Comparison of ENCODE assay signal across 8 cellular contexts in the genomic region with DNA sequence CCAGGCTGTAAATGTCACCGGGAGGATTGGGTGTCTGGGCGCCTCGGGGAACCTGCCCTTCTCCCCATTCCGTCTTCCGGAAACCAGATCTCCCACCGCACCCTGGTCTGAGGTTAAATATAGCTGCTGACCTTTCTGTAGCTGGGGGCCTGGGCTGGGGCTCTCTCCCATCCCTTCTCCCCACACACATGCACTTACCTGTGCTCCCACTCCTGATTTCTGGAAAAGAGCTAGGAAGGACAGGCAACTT. TPM values are rescaled to one million over a fixed set of nuclear protein-coding genes. Genes with fewer than 3 reads are reported as not detected.
DNase-seq lines count a peak whose midpoint lies in the region; ATAC-seq and TF ChIP-seq lines count a peak whose summit lies in the region.

No MANE protein-coding gene starts in this region.

- H3K9me3 Mint-ChIP-seq in CD14-positive monocyte (no peaks in the 10 kb centered on the region), endodermal cell (no peaks in the 10 kb centered on the region)

- peak overlapping the region; percentile 94 to 98 for H3K4me3 Mint-ChIP-seq in CD14-positive monocyte
- H3K4me3 Mint-ChIP-seq in endodermal cell = peak overlapping the region; percentile 96

- H3K4me1 ChIP-seq in OCI-LY7 (ENCODE audit: insufficient read depth, low read length, poor library complexity, severe bottlenecking) = peaks cover 62% of the 10 kb centered on the region
- H3K4me1 ChIP-seq in endodermal cell (ENCODE audit: control insufficient read depth, insufficient read depth, low read length) = peaks cover 8% of the 10 kb centered on the region
- H3K4me1 ChIP-seq in neuron (ENCODE audit: insufficient read depth, low read length) = peaks cover 32% of the 10 kb centered on the region

- POLR2A ChIA-PET in OCI-LY7 (lab: Charles Lee) = interaction anchor here (1.1 to 2.9 kb wide), 8 partner anchors 33 to 180 kb away, joined by 3 to 14 read pairs (median 4); partner anchors contain the start of genes NOP2, TAPBPL and VAMP1

- H3K9ac ChIP-seq in endodermal cell (ENCODE audit: extremely low read depth, low read length, poor library complexity, severe bottlenecking) = peak overlapping the region; percentile 96

- TF ChIP-seq CTCF in CD14-positive monocyte (IDR thresholded peaks at IDR 0.05) = no peak
- TF ChIP-seq CTCF in OCI-LY7 (conservative IDR thresholded peaks at IDR 0.05; ENCODE audit: low read length) = no peak
- no peak for TF ChIP-seq CTCF in endodermal cell (conservative IDR thresholded peaks at IDR 0.05)

- H3K4me2 ChIP-seq in OCI-LY7 (ENCODE audit: low read length) = peak overlapping the region; percentile 93

- H3K27me3 ChIP-seq in endodermal cell (ENCODE audit: control insufficient read depth, insufficient read depth, low read length, poor library complexity, severe bottlenecking) = no peaks in the 10 kb centered on the region
- no peaks in the 10 kb centered on the region for H3K27me3 ChIP-seq in neuron (ENCODE audit: insufficient read depth, low read length)

- peaks cover 0 to 5% (median 2%) of the 10 kb centered on the region in 3 donors for H3K27me3 Mint-ChIP-seq in CD14-positive monocyte (ENCODE audit: low read depth in 3 of 3)
- no peaks in the 10 kb centered on the region for H3K27me3 Mint-ChIP-seq in endodermal cell (ENCODE audit: insufficient read depth)

- H3K27ac Mint-ChIP-seq in CD14-positive monocyte (peak overlapping the region; percentile 95 to 99 (median 98)), endodermal cell (peak overlapping the region; percentile 99)

- peak overlapping the region; percentile 95 for H3K27ac ChIP-seq in OCI-LY7 (ENCODE audit: low read depth, low read length, poor library complexity, severe bottlenecking)
- H3K27ac ChIP-seq in endodermal cell (ENCODE audit: low read depth, low read length) = peak overlapping the region; percentile 92

- no peaks in the 10 kb centered on the region for H3K9me2 ChIP-seq in OCI-LY7 (ENCODE audit: insufficient read depth, low read length)

- ATAC-seq in GM18498 (IDR thresholded peaks at IDR 0.05; ENCODE audit: unreplicated experiment) = no peak

- H3K36me3 ChIP-seq in OCI-LY7 (ENCODE audit: insufficient read depth, low read length) = peaks cover 75% of the 10 kb centered on the region
- peaks cover 55% of the 10 kb centered on the region for H3K36me3 ChIP-seq in endodermal cell (ENCODE audit: control insufficient read depth, insufficient read depth, low read length)
- H3K36me3 ChIP-seq in neuron (ENCODE audit: insufficient read depth, low read length) = peaks cover 47% of the 10 kb centered on the region

- DNase-seq in CD14-positive monocyte (ENCODE audit: low spot score) = no peak
- no peak for DNase-seq in OCI-LY7 (ENCODE audit: low spot score)
- no peak for DNase-seq in endodermal cell
- no peak for DNase-seq in midbrain (lab: John Stamatoyannopoulos, UW)
- no peak for DNase-seq in NCI-H1694 (lab: John Stamatoyannopoulos, UW)
- no peak for DNase-seq in activated CD4-positive, CD25-positive, alpha-beta regulatory T cell (lab: John Stamatoyannopoulos, UW)

- CTCF ChIA-PET in OCI-LY7 (lab: Charles Lee; ENCODE audit: unreplicated experiment) = no interaction called here

- BruUV-seq in OCI-LY7 (replicated peaks; lab: Mats Ljungman, UMichigan) = no TSS peak

- H2AFZ ChIP-seq in OCI-LY7 (ENCODE audit: low read length) (no peak overlapping the region), neuron (ENCODE audit: low read depth, low read length) (no peak overlapping the region)

- intact Hi-C loops in CD14-positive monocyte (cut with micrococcal nuclease) (loop anchor here (2.0 to 10.0 kb wide), 7 partner anchors 13 to 419 kb away; partner anchors contain the start of genes MRPL51 (in 1 of the 2), PTPN6 (in 1 of the 2) and VAMP1 (in 1 of the 2)), OCI-LY7 (cut with micrococcal nuclease; ENCODE audit: unreplicated experiment) (loop anchor here (2.0 kb wide), 1 partner anchor 65 kb away; the partner anchor contains the start of gene VAMP1)

- H3K9me3 ChIP-seq in OCI-LY7 (ENCODE audit: low read length) (no peaks in the 10 kb centered on the region), endodermal cell (ENCODE audit: control insufficient read depth, low read length) (no peaks in the 10 kb centered on the region), neuron (ENCODE audit: low read length) (no peaks in the 10 kb centered on the region)

- H3K4me1 Mint-ChIP-seq in CD14-positive monocyte (peaks cover 68% of the 10 kb centered on the region), endodermal cell (peaks cover 40% of the 10 kb centered on the region)

- 0 to 3% methylated on average over 1 to 6 of the region's 6 CpGs for WGBS in endodermal cell (ENCODE audit: insufficient coverage in 1 of 2, insufficient read length in 1 of 2), 2 experiments

- H4K20me1 ChIP-seq in OCI-LY7 (ENCODE audit: insufficient read depth, low read length) = peaks cover 11% of the 10 kb centered on the region; the same call in 1 of the 2 replicates

- H3K4me3 ChIP-seq in OCI-LY7 (ENCODE audit: low read depth, low read length, poor library complexity, severe bottlenecking) = peak overlapping the region; percentile 93
- peak overlapping the region; percentile 95 for H3K4me3 ChIP-seq in endodermal cell (ENCODE audit: low read length)
- peak overlapping the region; percentile 90 for H3K4me3 ChIP-seq in neuron (ENCODE audit: low read length)

- H3K79me2 ChIP-seq in OCI-LY7 (ENCODE audit: insufficient read depth, low read depth, low read length) = peaks cover 43% of the 10 kb centered on the region

- H3K36me3 Mint-ChIP-seq in CD14-positive monocyte = peaks cover 41 to 58% of the 10 kb centered on the region in 2 donors
- peaks cover 61% of the 10 kb centered on the region for H3K36me3 Mint-ChIP-seq in endodermal cell (ENCODE audit: low read depth)

RNA-seq across cellular contexts. Expression of gene GAPDH, which starts 1.3 kb away (rescaled TPM):
- 1,000 to 10,000 TPM; 2,879 to 3,427 TPM for polyA plus RNA-seq in CD14-positive monocyte
- total RNA-seq in OCI-LY7 (2014; rRNA removed; shearing (Covaris generic)) = 3,369 and 3,801 TPM in 2 replicates
- total RNA-seq in OCI-LY7 (2022) (3,794 and 4,502 TPM in 2 replicates), endodermal cell (1,000 to 10,000 TPM; 2,848 to 5,273 TPM)
- polyA plus RNA-seq in endodermal cell (2013, experiment 1 of 2) = 3,905 TPM
- 3,777 TPM for polyA plus RNA-seq in endodermal cell (2013, experiment 2 of 2)

RNA-seq across cellular contexts. Expression of gene IFFO1, which starts 20.2 kb away (rescaled TPM):
- 10 to 100 TPM; 10.7 to 11.1 TPM for polyA plus RNA-seq in CD14-positive monocyte
- 16.9 and 25.4 TPM in 2 replicates for total RNA-seq in OCI-LY7 (2014; rRNA removed; shearing (Covaris generic))
- 30.5 and 32.3 TPM in 2 replicates for total RNA-seq in OCI-LY7 (2022)
- 10 to 100 TPM; 10.9 to 30.7 TPM for total RNA-seq in endodermal cell
- polyA plus RNA-seq in endodermal cell (2013, experiment 1 of 2) = 16.6 TPM
- polyA plus RNA-seq in endodermal cell (2013, experiment 2 of 2) = 14.0 TPM

RNA-seq across cellular contexts. Expression of gene NOP2, which starts 32.5 kb away (rescaled TPM):
- 1 to 10 TPM; 3.9 to 5.7 TPM for polyA plus RNA-seq in CD14-positive monocyte
- 87.9 and 116 TPM in 2 replicates for total RNA-seq in OCI-LY7 (2014; rRNA removed; shearing (Covaris generic))
- total RNA-seq in OCI-LY7 (2022) (86.5 and 100 TPM in 2 replicates), endodermal cell (100 to 1,000 TPM in 1 of 2 donors, 10 to 100 TPM in 1; 51.6 to 135 TPM)
- 43.2 TPM for polyA plus RNA-seq in endodermal cell (2013, experiment 1 of 2)
- polyA plus RNA-seq in endodermal cell (2013, experiment 2 of 2) = 38.9 TPM

RNA-seq across cellular contexts. Expression of gene NCAPD2, which starts 41.7 kb away (rescaled TPM):
- 1 to 10 TPM; 6.2 to 8.3 TPM for polyA plus RNA-seq in CD14-positive monocyte
- total RNA-seq in OCI-LY7 (2014; rRNA removed; shearing (Covaris generic)) = 157 and 195 TPM in 2 replicates
- total RNA-seq in OCI-LY7 (2022) (225 and 267 TPM in 2 replicates), endodermal cell (100 to 1,000 TPM in 1 of 2 donors, 10 to 100 TPM in 1; 90.3 to 150 TPM)
- 118 TPM for polyA plus RNA-seq in endodermal cell (2013, experiment 1 of 2)
- polyA plus RNA-seq in endodermal cell (2013, experiment 2 of 2) = 118 TPM

RNA-seq across cellular contexts. Expression of gene MRPL51, which starts 42.6 kb away (rescaled TPM):
- 100 to 1,000 TPM; 189 to 238 TPM for polyA plus RNA-seq in CD14-positive monocyte
- 152 and 164 TPM in 2 replicates for total RNA-seq in OCI-LY7 (2014; rRNA removed; shearing (Covaris generic))
- 280 and 338 TPM in 2 replicates for total RNA-seq in OCI-LY7 (2022)
- total RNA-seq in endodermal cell = 100 to 1,000 TPM; 196 to 450 TPM
- 216 TPM for polyA plus RNA-seq in endodermal cell (2013, experiment 1 of 2)
- polyA plus RNA-seq in endodermal cell (2013, experiment 2 of 2) = 234 TPM
